In genomic region chr4:57910151-57910550, GRCh38 we compare ENCODE assay signal across 3 cellular contexts.
"Had no signal": no experiment of that assay in that cellular context is flagged by ENCODE, and none has a peak within 500 bp of the region (broad histone marks: within the 10 kb centered on the region; RNA-seq: fewer than 3 reads in every experiment).

No MANE protein-coding gene starts in this region.

- DNase-seq: GDM1, GF-D8 had no signal

- H3K4me3 ChIP-seq: GM12878 had no signal
